13 cellular contexts compared by ENCODE assay signal in genomic region chr21:14071902-14072734, GRCh38.
"Had no signal": no experiment of that assay in that cellular context is flagged by ENCODE, and none has a peak within 500 bp of the region (broad histone marks: within the 10 kb centered on the region; RNA-seq: fewer than 3 reads in every experiment).

No MANE protein-coding gene starts in this region.

- DNase-seq: cortex of kidney; effector memory CD4-positive, alpha-beta T cell; gastrocnemius medialis; left cardiac atrium; left ventricle myocardium inferior; mesenchymal stem cell; naive B cell; sigmoid colon; stimulated activated CD4-positive, alpha-beta T cell treated with anti-CD3 and anti-CD28 coated beads, Interleukin-2, amount 100 ng/mL, for 24 hours; stimulated activated naive CD4-positive, alpha-beta T cell; thyroid gland had no signal

- H3K27ac Mint-ChIP-seq: naive B cell, nephron, type B pancreatic cell had no signal

- H3K9me3 Mint-ChIP-seq: type B pancreatic cell had no signal

- ATAC-seq: gastrocnemius medialis, left cardiac atrium had no signal

- H3K4me1 Mint-ChIP-seq: nephron had no signal

- H3K27me3 Mint-ChIP-seq: naive B cell, type B pancreatic cell had no signal

- H3K4me3 Mint-ChIP-seq: nephron, type B pancreatic cell had no signal
